In the genomic region with DNA sequence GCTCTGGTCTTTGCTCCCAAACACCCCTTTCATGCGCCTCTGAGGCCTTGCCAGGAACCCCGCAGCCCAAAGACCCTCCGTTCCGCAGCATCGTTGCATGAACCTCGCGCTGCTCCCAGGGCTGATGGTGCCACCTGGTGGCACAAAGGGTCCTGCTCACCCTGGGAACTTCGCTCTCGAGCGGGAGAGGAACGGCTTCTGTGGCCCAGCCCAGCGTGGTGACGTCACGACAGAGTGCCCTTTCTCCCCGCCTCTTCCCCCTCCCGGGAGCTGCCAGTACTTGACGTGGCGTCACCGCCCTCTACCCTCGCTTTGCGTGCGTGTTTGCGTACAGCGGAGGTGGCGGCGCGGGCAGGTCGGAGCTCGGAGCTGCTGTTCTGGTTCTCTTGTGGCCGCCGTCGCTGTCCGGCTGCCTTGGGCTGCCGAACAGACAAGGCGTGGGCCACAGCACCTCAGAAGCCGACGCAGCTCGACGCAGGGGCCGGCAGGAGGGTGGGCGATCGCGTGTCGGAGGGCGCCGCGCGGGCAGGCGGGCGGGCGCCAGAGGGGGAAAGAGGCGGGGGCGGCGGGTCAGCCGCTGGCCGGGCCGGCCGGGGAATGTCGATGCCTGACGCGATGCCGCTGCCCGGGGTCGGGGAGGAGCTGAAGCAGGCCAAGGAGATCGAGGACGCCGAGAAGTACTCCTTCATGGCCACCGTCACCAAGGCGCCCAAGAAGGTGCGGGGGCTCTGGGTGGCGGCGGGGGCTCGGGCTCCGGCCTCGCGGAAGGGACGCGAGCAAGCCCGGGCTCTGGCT, we compare ENCODE assay signal across 1 cellular context.
TF ChIP-seq lines count a peak whose summit lies in the region.

A gene (plus strand): TSS at position 310 of the 795 bp plus-strand sequence. CDS start 288 bp downstream, at position 598.

TF ChIP-seq in HepG2, 621 proteins besides CTCF, POLR2A, EP300 and RAD21 (continued from another document and continues in another):
- TF ChIP-seq, protein P1, sequence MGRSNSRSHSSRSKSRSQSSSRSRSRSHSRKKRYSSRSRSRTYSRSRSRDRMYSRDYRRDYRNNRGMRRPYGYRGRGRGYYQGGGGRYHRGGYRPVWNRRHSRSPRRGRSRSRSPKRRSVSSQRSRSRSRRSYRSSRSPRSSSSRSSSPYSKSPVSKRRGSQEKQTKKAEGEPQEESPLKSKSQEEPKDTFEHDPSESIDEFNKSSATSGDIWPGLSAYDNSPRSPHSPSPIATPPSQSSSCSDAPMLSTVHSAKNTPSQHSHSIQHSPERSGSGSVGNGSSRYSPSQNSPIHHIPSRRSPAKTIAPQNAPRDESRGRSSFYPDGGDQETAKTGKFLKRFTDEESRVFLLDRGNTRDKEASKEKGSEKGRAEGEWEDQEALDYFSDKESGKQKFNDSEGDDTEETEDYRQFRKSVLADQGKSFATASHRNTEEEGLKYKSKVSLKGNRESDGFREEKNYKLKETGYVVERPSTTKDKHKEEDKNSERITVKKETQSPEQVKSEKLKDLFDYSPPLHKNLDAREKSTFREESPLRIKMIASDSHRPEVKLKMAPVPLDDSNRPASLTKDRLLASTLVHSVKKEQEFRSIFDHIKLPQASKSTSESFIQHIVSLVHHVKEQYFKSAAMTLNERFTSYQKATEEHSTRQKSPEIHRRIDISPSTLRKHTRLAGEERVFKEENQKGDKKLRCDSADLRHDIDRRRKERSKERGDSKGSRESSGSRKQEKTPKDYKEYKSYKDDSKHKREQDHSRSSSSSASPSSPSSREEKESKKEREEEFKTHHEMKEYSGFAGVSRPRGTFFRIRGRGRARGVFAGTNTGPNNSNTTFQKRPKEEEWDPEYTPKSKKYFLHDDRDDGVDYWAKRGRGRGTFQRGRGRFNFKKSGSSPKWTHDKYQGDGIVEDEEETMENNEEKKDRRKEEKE (IDR thresholded peaks at IDR 0.05), result no peak
- TF ChIP-seq ZNF235 (CRISPR knock-in tag; IDR thresholded peaks at IDR 0.05; ENCODE audit: borderline replicate concordance), result no peak
- TF ChIP-seq KMT2B (CRISPR knock-in tag; IDR thresholded peaks at IDR 0.05), result peak; percentile 97
- TF ChIP-seq ZNF720 (CRISPR knock-in tag; IDR thresholded peaks at IDR 0.05), result no peak
- TF ChIP-seq ZFY (CRISPR knock-in tag; IDR thresholded peaks at IDR 0.05), result peak; percentile 88
- no peak for TF ChIP-seq ZNF317 (CRISPR knock-in tag; IDR thresholded peaks at IDR 0.05)
- no peak for TF ChIP-seq ZNF136 (CRISPR knock-in tag; IDR thresholded peaks at IDR 0.05; ENCODE audit: low read depth)
- TF ChIP-seq, protein P2, sequence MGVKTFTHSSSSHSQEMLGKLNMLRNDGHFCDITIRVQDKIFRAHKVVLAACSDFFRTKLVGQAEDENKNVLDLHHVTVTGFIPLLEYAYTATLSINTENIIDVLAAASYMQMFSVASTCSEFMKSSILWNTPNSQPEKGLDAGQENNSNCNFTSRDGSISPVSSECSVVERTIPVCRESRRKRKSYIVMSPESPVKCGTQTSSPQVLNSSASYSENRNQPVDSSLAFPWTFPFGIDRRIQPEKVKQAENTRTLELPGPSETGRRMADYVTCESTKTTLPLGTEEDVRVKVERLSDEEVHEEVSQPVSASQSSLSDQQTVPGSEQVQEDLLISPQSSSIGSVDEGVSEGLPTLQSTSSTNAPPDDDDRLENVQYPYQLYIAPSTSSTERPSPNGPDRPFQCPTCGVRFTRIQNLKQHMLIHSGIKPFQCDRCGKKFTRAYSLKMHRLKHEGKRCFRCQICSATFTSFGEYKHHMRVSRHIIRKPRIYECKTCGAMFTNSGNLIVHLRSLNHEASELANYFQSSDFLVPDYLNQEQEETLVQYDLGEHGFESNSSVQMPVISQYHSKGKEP (CRISPR knock-in tag; IDR thresholded peaks at IDR 0.05), result peak; percentile 84; the same call in 1 of the 2 replicates
- TF ChIP-seq ZNF24 (IDR thresholded peaks at IDR 0.05), result no peak
- TF ChIP-seq RARA (CRISPR knock-in tag; IDR thresholded peaks at IDR 0.05), result peak; percentile 50
- no peak; the same call in 1 of the 2 replicates for TF ChIP-seq MEIS1 (CRISPR knock-in tag; IDR thresholded peaks at IDR 0.05; ENCODE audit: borderline replicate concordance)
- TF ChIP-seq, protein P3, sequence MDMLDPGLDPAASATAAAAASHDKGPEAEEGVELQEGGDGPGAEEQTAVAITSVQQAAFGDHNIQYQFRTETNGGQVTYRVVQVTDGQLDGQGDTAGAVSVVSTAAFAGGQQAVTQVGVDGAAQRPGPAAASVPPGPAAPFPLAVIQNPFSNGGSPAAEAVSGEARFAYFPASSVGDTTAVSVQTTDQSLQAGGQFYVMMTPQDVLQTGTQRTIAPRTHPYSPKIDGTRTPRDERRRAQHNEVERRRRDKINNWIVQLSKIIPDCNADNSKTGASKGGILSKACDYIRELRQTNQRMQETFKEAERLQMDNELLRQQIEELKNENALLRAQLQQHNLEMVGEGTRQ (IDR thresholded peaks at IDR 0.05; ENCODE audit: low read depth, low read length), result no peak
- TF ChIP-seq, protein P3 (CRISPR knock-in tag; IDR thresholded peaks at IDR 0.05; ENCODE audit: borderline replicate concordance), result no peak
- TF ChIP-seq, protein P4, sequence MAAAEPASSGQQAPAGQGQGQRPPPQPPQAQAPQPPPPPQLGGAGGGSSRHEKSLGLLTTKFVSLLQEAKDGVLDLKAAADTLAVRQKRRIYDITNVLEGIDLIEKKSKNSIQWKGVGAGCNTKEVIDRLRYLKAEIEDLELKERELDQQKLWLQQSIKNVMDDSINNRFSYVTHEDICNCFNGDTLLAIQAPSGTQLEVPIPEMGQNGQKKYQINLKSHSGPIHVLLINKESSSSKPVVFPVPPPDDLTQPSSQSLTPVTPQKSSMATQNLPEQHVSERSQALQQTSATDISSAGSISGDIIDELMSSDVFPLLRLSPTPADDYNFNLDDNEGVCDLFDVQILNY (CRISPR knock-in tag; conservative IDR thresholded peaks at IDR 0.05), result no peak; the same call in 1 of the 2 replicates
- no peak for TF ChIP-seq ZFP36L2 (CRISPR knock-in tag; IDR thresholded peaks at IDR 0.05)
- TF ChIP-seq ZNF343 (CRISPR knock-in tag; IDR thresholded peaks at IDR 0.05), result peak; percentile 49; the same call in 1 of the 2 replicates
- 0 out of 2 replicates have a peak, but pooled peaks have one; percentile 9 for TF ChIP-seq HMG20A (CRISPR knock-in tag; IDR thresholded peaks at IDR 0.05; ENCODE audit: borderline replicate concordance)
- no peak for TF ChIP-seq ZNF790 (CRISPR knock-in tag; IDR thresholded peaks at IDR 0.05; ENCODE audit: borderline replicate concordance)
- TF ChIP-seq, protein P5, sequence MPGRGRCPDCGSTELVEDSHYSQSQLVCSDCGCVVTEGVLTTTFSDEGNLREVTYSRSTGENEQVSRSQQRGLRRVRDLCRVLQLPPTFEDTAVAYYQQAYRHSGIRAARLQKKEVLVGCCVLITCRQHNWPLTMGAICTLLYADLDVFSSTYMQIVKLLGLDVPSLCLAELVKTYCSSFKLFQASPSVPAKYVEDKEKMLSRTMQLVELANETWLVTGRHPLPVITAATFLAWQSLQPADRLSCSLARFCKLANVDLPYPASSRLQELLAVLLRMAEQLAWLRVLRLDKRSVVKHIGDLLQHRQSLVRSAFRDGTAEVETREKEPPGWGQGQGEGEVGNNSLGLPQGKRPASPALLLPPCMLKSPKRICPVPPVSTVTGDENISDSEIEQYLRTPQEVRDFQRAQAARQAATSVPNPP (CRISPR knock-in tag; IDR thresholded peaks at IDR 0.05), result peak; percentile 92; the same call in 1 of the 2 replicates
- peak; percentile 75; the same call in 1 of the 2 replicates for TF ChIP-seq EED (CRISPR knock-in tag; IDR thresholded peaks at IDR 0.05)
- TF ChIP-seq ZFX (CRISPR knock-in tag; IDR thresholded peaks at IDR 0.05; ENCODE audit: low read depth), result peak; percentile 89
- TF ChIP-seq ZNF292 (CRISPR knock-in tag; IDR thresholded peaks at IDR 0.05; ENCODE audit: borderline replicate concordance, low read depth), result peak; percentile 79
- no peak for TF ChIP-seq SATB2 (CRISPR knock-in tag; IDR thresholded peaks at IDR 0.05)
- TF ChIP-seq, protein P6, sequence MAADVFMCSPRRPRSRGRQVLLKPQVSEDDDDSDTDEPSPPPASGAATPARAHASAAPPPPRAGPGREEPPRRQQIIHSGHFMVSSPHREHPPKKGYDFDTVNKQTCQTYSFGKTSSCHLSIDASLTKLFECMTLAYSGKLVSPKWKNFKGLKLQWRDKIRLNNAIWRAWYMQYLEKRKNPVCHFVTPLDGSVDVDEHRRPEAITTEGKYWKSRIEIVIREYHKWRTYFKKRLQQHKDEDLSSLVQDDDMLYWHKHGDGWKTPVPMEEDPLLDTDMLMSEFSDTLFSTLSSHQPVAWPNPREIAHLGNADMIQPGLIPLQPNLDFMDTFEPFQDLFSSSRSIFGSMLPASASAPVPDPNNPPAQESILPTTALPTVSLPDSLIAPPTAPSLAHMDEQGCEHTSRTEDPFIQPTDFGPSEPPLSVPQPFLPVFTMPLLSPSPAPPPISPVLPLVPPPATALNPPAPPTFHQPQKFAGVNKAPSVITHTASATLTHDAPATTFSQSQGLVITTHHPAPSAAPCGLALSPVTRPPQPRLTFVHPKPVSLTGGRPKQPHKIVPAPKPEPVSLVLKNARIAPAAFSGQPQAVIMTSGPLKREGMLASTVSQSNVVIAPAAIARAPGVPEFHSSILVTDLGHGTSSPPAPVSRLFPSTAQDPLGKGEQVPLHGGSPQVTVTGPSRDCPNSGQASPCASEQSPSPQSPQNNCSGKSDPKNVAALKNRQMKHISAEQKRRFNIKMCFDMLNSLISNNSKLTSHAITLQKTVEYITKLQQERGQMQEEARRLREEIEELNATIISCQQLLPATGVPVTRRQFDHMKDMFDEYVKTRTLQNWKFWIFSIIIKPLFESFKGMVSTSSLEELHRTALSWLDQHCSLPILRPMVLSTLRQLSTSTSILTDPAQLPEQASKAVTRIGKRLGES (CRISPR knock-in tag; IDR thresholded peaks at IDR 0.05; ENCODE audit: borderline replicate concordance), result no peak
- TF ChIP-seq, protein P7, sequence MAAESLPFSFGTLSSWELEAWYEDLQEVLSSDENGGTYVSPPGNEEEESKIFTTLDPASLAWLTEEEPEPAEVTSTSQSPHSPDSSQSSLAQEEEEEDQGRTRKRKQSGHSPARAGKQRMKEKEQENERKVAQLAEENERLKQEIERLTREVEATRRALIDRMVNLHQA (CRISPR knock-in tag; IDR thresholded peaks at IDR 0.05), result no peak
- TF ChIP-seq DNMT1 (CRISPR knock-in tag; IDR thresholded peaks at IDR 0.05), result no peak
- peak; percentile 24; the same call in 1 of the 2 replicates for TF ChIP-seq PAWR (CRISPR knock-in tag; IDR thresholded peaks at IDR 0.05; ENCODE audit: borderline replicate concordance)
- peak; percentile 92 for TF ChIP-seq GABPB1 (CRISPR knock-in tag; IDR thresholded peaks at IDR 0.05)
- TF ChIP-seq, protein P8, sequence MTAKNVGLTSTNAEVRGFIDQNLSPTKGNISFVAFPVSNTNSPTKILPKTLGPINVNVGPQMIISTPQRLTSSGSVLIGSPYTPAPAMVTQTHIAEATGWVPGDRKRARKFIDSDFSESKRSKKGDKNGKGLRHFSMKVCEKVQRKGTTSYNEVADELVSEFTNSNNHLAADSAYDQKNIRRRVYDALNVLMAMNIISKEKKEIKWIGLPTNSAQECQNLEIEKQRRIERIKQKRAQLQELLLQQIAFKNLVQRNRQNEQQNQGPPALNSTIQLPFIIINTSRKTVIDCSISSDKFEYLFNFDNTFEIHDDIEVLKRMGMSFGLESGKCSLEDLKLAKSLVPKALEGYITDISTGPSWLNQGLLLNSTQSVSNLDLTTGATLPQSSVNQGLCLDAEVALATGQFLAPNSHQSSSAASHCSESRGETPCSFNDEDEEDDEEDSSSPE (CRISPR knock-in tag; IDR thresholded peaks at IDR 0.05), result peak; percentile 84
- TF ChIP-seq, protein P9, sequence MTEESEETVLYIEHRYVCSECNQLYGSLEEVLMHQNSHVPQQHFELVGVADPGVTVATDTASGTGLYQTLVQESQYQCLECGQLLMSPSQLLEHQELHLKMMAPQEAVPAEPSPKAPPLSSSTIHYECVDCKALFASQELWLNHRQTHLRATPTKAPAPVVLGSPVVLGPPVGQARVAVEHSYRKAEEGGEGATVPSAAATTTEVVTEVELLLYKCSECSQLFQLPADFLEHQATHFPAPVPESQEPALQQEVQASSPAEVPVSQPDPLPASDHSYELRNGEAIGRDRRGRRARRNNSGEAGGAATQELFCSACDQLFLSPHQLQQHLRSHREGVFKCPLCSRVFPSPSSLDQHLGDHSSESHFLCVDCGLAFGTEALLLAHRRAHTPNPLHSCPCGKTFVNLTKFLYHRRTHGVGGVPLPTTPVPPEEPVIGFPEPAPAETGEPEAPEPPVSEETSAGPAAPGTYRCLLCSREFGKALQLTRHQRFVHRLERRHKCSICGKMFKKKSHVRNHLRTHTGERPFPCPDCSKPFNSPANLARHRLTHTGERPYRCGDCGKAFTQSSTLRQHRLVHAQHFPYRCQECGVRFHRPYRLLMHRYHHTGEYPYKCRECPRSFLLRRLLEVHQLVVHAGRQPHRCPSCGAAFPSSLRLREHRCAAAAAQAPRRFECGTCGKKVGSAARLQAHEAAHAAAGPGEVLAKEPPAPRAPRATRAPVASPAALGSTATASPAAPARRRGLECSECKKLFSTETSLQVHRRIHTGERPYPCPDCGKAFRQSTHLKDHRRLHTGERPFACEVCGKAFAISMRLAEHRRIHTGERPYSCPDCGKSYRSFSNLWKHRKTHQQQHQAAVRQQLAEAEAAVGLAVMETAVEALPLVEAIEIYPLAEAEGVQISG (CRISPR knock-in tag; IDR thresholded peaks at IDR 0.05), result peak; percentile 92
- TF ChIP-seq HDAC6 (IDR thresholded peaks at IDR 0.05; ENCODE audit: low read depth, low read length), result no peak
- TF ChIP-seq NFYC (CRISPR knock-in tag; IDR thresholded peaks at IDR 0.05), result peak; percentile 33; the same call in 1 of the 2 replicates
- no peak for TF ChIP-seq NFE2 (CRISPR knock-in tag; IDR thresholded peaks at IDR 0.05)
- peak; percentile 56 for TF ChIP-seq ZNF256 (CRISPR knock-in tag; conservative IDR thresholded peaks at IDR 0.05)
- TF ChIP-seq CREM (IDR thresholded peaks at IDR 0.05), result peak; percentile 94
- peak; percentile 63; the same call in 1 of the 2 replicates for TF ChIP-seq CREM (CRISPR knock-in tag; IDR thresholded peaks at IDR 0.05)
- peak; percentile 73 for TF ChIP-seq SMC3 (IDR thresholded peaks at IDR 0.05; ENCODE audit: low read length)
- peak; percentile 52; the same call in 1 of the 2 replicates for TF ChIP-seq ZNF263 (CRISPR knock-in tag; IDR thresholded peaks at IDR 0.05)
- peak; percentile 66 for TF ChIP-seq U2AF1 (optimal IDR thresholded peaks at IDR 0.05; ENCODE audit: low read depth, low read length)
- peak; percentile 46; the same call in 1 of the 2 replicates for TF ChIP-seq ZZZ3 (CRISPR knock-in tag; IDR thresholded peaks at IDR 0.05; ENCODE audit: borderline replicate concordance)
- TF ChIP-seq ZNF670 (CRISPR knock-in tag; IDR thresholded peaks at IDR 0.05; ENCODE audit: borderline replicate concordance), result no peak
- no peak for TF ChIP-seq ZKSCAN5 (CRISPR knock-in tag; IDR thresholded peaks at IDR 0.05)
- no peak for TF ChIP-seq ZNF484 (CRISPR knock-in tag; IDR thresholded peaks at IDR 0.05; ENCODE audit: borderline replicate concordance, low read depth)
- peak; percentile 100 for TF ChIP-seq CREB1 (IDR thresholded peaks at IDR 0.05)
- peak; percentile 96 for TF ChIP-seq CREB1 (CRISPR knock-in tag; IDR thresholded peaks at IDR 0.05)
- peak; percentile 81; the same call in 1 of the 2 replicates for TF ChIP-seq ZBTB7A (CRISPR knock-in tag; IDR thresholded peaks at IDR 0.05)
